Comparison of ENCODE assay signal across 21 cellular contexts in the genomic region with DNA sequence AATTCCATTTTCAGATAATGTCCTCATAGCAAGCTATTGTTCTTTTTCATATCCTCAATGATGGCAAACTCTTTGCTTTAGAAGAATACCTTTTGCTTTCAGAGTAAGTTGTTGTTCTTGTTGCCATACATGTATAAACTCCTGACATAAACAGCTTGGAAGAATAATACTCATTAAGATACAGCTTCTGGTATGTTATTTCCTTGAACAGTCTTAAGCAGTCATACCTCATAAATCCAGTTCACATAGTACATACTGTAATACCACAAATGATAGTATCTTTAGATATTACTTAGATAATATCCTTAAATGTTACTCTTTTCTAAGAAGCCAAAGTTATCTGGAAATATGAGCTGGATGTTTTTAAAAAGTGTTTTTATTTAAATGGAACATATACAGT. TPM values are rescaled to one million over a fixed set of nuclear protein-coding genes. Genes with fewer than 3 reads are reported as not detected.
DNase-seq lines count a peak whose midpoint lies in the region; ATAC-seq and TF ChIP-seq lines count a peak whose summit lies in the region.
"Had no signal": no experiment of that assay in that cellular context is flagged by ENCODE, and none has a peak within 500 bp of the region (broad histone marks: within the 10 kb centered on the region; RNA-seq: fewer than 3 reads in every experiment).

No MANE protein-coding gene starts in this region.

- no peaks in the 10 kb centered on the region for H3K36me3 Mint-ChIP-seq in Caco-2 (ENCODE audit: insufficient read depth, unreplicated experiment)
- H3K36me3 Mint-ChIP-seq: brain, neural progenitor cell had no signal

- POLR2A ChIA-PET in Caco-2 (lab: Charles Lee) = no interaction called here

- peak overlapping the region; percentile 66 for H3K4me2 ChIP-seq in hepatocyte
- H3K4me2 ChIP-seq: KMS-11 had no signal

- H3K4me1 ChIP-seq in hepatocyte (ENCODE audit: insufficient read depth) (peaks cover 13% of the 10 kb centered on the region), Caco-2 (peaks cover under 1% of the 10 kb centered on the region; the same call in 1 of the 2 replicates)

- CTCF ChIA-PET in Caco-2 (lab: Charles Lee) = no interaction called here

- H3K27me3 Mint-ChIP-seq in Caco-2 (ENCODE audit: insufficient read depth, unreplicated experiment) = no peaks in the 10 kb centered on the region
- H3K27me3 Mint-ChIP-seq: activated naive CD8-positive, alpha-beta T cell; brain had no signal

- intact Hi-C loops in Caco-2 (cut with micrococcal nuclease; ENCODE audit: unreplicated experiment) = loop anchor here (10.0 kb wide), 1 partner anchor 146 kb away; no protein-coding TSS in a partner anchor

- H3K9me3 Mint-ChIP-seq in Caco-2 (ENCODE audit: unreplicated experiment) = no peaks in the 10 kb centered on the region
- H3K9me3 Mint-ChIP-seq: neural progenitor cell had no signal

- H2AFZ ChIP-seq in hepatocyte = no peak overlapping the region
- H2AFZ ChIP-seq: neural progenitor cell had no signal

- TF ChIP-seq CTCF in AG10803 (conservative IDR thresholded peaks at IDR 0.05; ENCODE audit: low read length) = no peak
- TF ChIP-seq CTCF in LNCaP clone FGC (IDR thresholded peaks at IDR 0.05; ENCODE audit: control insufficient read depth, extremely low read depth, insufficient read depth) = no peak
- TF ChIP-seq CTCF in hepatocyte (IDR thresholded peaks at IDR 0.05; ENCODE audit: poor library complexity) = no peak
- TF ChIP-seq CTCF in Caco-2 (IDR thresholded peaks at IDR 0.05; ENCODE audit: insufficient read depth in 1 of 2, low read depth in 1 of 2, low read length in 1 of 2, severe bottlenecking in 1 of 2, unreplicated experiment in 1 of 2) = no peak

- DNase-seq in AG10803 (ENCODE audit: low read depth) (peak; percentile 31), LNCaP clone FGC (ENCODE audit: low read depth) (peak; percentile 41), amniotic epithelial cell (ENCODE audit: low read depth) (peak; percentile 78), hepatocyte (ENCODE audit: low spot score) (no peak), UCSD-AML1 (lab: John Stamatoyannopoulos, UW; ENCODE audit: unreplicated experiment) (no peak), Caco-2 (no peak), DMS 273 treated with DMSO at 0.1 percent for 48 hours (lab: John Stamatoyannopoulos, UW) (no peak)
- DNase-seq: ACHN; activated CD4-positive, alpha-beta T cell treated with anti-CD3 and anti-CD28 coated beads, Interleukin-2, amount 50 U/mL, for 48 hours; activated T-cell treated with anti-CD3 and anti-CD28 coated beads, Interleukin-2, amount 50 U/mL, for 1 hour; cortex of kidney; DMS79 treated with DMSO at 0.1 percent for 48 hours; NCI-H2081 treated with DMSO at 0.1 percent for 48 hours; NCI-H510A; T-helper 1 cell; WERI-Rb-1 had no signal

- no TSS peak for BruUV-seq in Caco-2 (replicated peaks; lab: Mats Ljungman, UMichigan)

- H3K27me3 ChIP-seq in hepatocyte = no peaks in the 10 kb centered on the region
- H3K27me3 ChIP-seq in Caco-2 (replicated peaks; ENCODE audit: control insufficient read depth, insufficient read depth, low read length) = no peaks in the 10 kb centered on the region
- H3K27me3 ChIP-seq: neural progenitor cell had no signal

- peak overlapping the region; percentile 45 for H3K27ac ChIP-seq in hepatocyte
- H3K27ac ChIP-seq: KMS-11, neural progenitor cell, WERI-Rb-1 had no signal

- H3K36me3 ChIP-seq in hepatocyte (replicated peaks; ENCODE audit: insufficient read depth, low read depth) = no peaks in the 10 kb centered on the region
- H3K36me3 ChIP-seq in Caco-2 (ENCODE audit: control insufficient read depth, insufficient read depth, low read length) = no peaks in the 10 kb centered on the region
- H3K36me3 ChIP-seq: neural progenitor cell, WERI-Rb-1 had no signal

- no peak overlapping the region for H3K4me3 ChIP-seq in AG10803 (ENCODE audit: low read length)
- no peak overlapping the region for H3K4me3 ChIP-seq in LNCaP clone FGC (ENCODE audit: low read depth, low read length)
- H3K4me3 ChIP-seq in hepatocyte = no peak overlapping the region
- H3K4me3 ChIP-seq in Caco-2 (ENCODE audit: low read depth, low read length) = no peak overlapping the region
- H3K4me3 ChIP-seq: neural progenitor cell had no signal

- H3K9me3 ChIP-seq in hepatocyte (ENCODE audit: low read depth) (no peaks in the 10 kb centered on the region), Caco-2 (no peaks in the 10 kb centered on the region)

- no peak overlapping the region for H3K4me3 Mint-ChIP-seq in Caco-2 (ENCODE audit: unreplicated experiment)
- H3K4me3 Mint-ChIP-seq: activated naive CD8-positive, alpha-beta T cell; neural progenitor cell had no signal

- no peak overlapping the region for H3K27ac Mint-ChIP-seq in Caco-2 (ENCODE audit: unreplicated experiment)
- H3K27ac Mint-ChIP-seq: activated naive CD8-positive, alpha-beta T cell; neural progenitor cell had no signal

- peaks cover 2% of the 10 kb centered on the region for H3K4me1 Mint-ChIP-seq in Caco-2 (ENCODE audit: low read depth, unreplicated experiment)

- H4K20me1 ChIP-seq in hepatocyte (ENCODE audit: insufficient read depth, poor library complexity, severe bottlenecking) = no peaks in the 10 kb centered on the region

- ATAC-seq in HG02840 (IDR thresholded peaks at IDR 0.05; ENCODE audit: low FRiP score, unreplicated experiment) = no peak

- H3K9me2 ChIP-seq in hepatocyte (replicated peaks; ENCODE audit: insufficient read depth) = no peaks in the 10 kb centered on the region

- peaks cover 29% of the 10 kb centered on the region for H3K79me2 ChIP-seq in hepatocyte

RNA-seq across cellular contexts. Expression of gene METTL8, which starts 23.2 kb away (rescaled TPM):
- total RNA-seq in hepatocyte = 30.5 and 31.9 TPM in 2 replicates
- 15.2 and 16.8 TPM in 2 replicates for polyA plus RNA-seq in hepatocyte
- 25.7 and 28.5 TPM in 2 replicates for total RNA-seq in Caco-2 (2022)

RNA-seq across cellular contexts. Expression of gene DCAF17, which starts 23.4 kb away (rescaled TPM):
- total RNA-seq in hepatocyte (12.0 and 14.2 TPM in 2 replicates), Caco-2 (2022) (20.8 and 22.7 TPM in 2 replicates)
- 2.7 and 6.1 TPM in 2 replicates for polyA plus RNA-seq in hepatocyte

Comparison
In these comparisons a context has a peak if more than half of its experiments do, and no peak if none do; other contexts are left out.
1. DNase-seq: peak in AG10803 (single experiment), LNCaP clone FGC (single experiment) and amniotic epithelial cell (single experiment); none in hepatocyte (single experiment), UCSD-AML1 (single experiment), Caco-2 (0 of 2) and DMS 273 treated with DMSO at 0.1 percent for 48 hours (single experiment).